ENCODE assay signal across 2 cellular contexts in the genomic region with DNA sequence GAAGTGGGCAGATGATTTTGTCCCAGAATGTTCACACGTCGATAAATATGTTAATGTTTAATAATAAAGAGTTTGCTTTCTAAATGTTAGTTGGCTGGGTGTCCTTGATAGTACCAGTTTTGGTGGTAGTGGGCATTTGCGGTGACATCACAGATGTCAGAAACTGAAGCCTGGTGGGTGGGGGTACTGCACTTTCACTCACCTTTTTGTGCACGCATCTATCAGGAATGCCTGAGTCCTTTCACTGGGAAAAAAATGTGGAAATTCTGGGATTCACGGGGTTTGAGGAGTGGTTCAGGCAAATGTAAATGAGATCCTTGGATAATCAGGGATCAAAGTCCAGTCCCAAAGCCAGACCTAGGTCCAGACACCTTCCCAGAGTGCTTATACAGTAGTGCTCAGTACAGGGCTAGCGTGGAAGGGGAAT.
TF ChIP-seq lines count a peak whose summit lies in the region.

No MANE protein-coding gene starts in this region.

TF ChIP-seq in SK-N-SH, 30 proteins besides CTCF, POLR2A, EP300 and RAD21 (continued from another document):
- TF ChIP-seq, protein P1, sequence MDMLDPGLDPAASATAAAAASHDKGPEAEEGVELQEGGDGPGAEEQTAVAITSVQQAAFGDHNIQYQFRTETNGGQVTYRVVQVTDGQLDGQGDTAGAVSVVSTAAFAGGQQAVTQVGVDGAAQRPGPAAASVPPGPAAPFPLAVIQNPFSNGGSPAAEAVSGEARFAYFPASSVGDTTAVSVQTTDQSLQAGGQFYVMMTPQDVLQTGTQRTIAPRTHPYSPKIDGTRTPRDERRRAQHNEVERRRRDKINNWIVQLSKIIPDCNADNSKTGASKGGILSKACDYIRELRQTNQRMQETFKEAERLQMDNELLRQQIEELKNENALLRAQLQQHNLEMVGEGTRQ (IDR thresholded peaks at IDR 0.05; ENCODE audit: borderline replicate concordance, low read depth, low read length) = no peak
- TF ChIP-seq, protein P2, sequence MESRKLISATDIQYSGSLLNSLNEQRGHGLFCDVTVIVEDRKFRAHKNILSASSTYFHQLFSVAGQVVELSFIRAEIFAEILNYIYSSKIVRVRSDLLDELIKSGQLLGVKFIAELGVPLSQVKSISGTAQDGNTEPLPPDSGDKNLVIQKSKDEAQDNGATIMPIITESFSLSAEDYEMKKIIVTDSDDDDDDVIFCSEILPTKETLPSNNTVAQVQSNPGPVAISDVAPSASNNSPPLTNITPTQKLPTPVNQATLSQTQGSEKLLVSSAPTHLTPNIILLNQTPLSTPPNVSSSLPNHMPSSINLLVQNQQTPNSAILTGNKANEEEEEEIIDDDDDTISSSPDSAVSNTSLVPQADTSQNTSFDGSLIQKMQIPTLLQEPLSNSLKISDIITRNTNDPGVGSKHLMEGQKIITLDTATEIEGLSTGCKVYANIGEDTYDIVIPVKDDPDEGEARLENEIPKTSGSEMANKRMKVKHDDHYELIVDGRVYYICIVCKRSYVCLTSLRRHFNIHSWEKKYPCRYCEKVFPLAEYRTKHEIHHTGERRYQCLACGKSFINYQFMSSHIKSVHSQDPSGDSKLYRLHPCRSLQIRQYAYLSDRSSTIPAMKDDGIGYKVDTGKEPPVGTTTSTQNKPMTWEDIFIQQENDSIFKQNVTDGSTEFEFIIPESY (IDR thresholded peaks at IDR 0.05; ENCODE audit: borderline replicate concordance, low read depth) = no peak
- TF ChIP-seq TEAD4 (IDR thresholded peaks at IDR 0.05; ENCODE audit: borderline replicate concordance, insufficient read depth) (no peak), MEF2A (IDR thresholded peaks at IDR 0.05; ENCODE audit: borderline replicate concordance, low read depth) (no peak), RCOR1 (IDR thresholded peaks at IDR 0.05; ENCODE audit: low read length) (no peak)
- TF ChIP-seq, protein P3, sequence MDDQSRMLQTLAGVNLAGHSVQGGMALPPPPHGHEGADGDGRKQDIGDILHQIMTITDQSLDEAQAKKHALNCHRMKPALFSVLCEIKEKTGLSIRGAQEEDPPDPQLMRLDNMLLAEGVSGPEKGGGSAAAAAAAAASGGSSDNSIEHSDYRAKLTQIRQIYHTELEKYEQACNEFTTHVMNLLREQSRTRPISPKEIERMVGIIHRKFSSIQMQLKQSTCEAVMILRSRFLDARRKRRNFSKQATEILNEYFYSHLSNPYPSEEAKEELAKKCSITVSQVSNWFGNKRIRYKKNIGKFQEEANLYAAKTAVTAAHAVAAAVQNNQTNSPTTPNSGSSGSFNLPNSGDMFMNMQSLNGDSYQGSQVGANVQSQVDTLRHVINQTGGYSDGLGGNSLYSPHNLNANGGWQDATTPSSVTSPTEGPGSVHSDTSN (IDR thresholded peaks at IDR 0.05) = no peak

TF ChIP-seq in SK-N-SH treated with all-trans-retinoic acid at 6 μM for 48 hours, 23 proteins besides CTCF, POLR2A, EP300 and RAD21 (continued from another document):
- TF ChIP-seq, protein P4, sequence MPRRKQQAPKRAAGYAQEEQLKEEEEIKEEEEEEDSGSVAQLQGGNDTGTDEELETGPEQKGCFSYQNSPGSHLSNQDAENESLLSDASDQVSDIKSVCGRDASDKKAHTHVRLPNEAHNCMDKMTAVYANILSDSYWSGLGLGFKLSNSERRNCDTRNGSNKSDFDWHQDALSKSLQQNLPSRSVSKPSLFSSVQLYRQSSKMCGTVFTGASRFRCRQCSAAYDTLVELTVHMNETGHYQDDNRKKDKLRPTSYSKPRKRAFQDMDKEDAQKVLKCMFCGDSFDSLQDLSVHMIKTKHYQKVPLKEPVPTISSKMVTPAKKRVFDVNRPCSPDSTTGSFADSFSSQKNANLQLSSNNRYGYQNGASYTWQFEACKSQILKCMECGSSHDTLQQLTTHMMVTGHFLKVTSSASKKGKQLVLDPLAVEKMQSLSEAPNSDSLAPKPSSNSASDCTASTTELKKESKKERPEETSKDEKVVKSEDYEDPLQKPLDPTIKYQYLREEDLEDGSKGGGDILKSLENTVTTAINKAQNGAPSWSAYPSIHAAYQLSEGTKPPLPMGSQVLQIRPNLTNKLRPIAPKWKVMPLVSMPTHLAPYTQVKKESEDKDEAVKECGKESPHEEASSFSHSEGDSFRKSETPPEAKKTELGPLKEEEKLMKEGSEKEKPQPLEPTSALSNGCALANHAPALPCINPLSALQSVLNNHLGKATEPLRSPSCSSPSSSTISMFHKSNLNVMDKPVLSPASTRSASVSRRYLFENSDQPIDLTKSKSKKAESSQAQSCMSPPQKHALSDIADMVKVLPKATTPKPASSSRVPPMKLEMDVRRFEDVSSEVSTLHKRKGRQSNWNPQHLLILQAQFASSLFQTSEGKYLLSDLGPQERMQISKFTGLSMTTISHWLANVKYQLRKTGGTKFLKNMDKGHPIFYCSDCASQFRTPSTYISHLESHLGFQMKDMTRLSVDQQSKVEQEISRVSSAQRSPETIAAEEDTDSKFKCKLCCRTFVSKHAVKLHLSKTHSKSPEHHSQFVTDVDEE (CRISPR knock-in tag; IDR thresholded peaks at IDR 0.05) = no peak
- TF ChIP-seq ZFP3 (CRISPR knock-in tag; IDR thresholded peaks at IDR 0.05) (no peak), SNAI2 (CRISPR knock-in tag; IDR thresholded peaks at IDR 0.05) (no peak), ZNF565 (CRISPR knock-in tag; conservative IDR thresholded peaks at IDR 0.05; ENCODE audit: low read depth) (no peak), ZFP30 (CRISPR knock-in tag; IDR thresholded peaks at IDR 0.05) (no peak), TCF4 (CRISPR knock-in tag; IDR thresholded peaks at IDR 0.05; ENCODE audit: borderline replicate concordance) (no peak), PPARA (CRISPR knock-in tag; IDR thresholded peaks at IDR 0.05; ENCODE audit: borderline replicate concordance) (no peak)
- TF ChIP-seq, protein P5, sequence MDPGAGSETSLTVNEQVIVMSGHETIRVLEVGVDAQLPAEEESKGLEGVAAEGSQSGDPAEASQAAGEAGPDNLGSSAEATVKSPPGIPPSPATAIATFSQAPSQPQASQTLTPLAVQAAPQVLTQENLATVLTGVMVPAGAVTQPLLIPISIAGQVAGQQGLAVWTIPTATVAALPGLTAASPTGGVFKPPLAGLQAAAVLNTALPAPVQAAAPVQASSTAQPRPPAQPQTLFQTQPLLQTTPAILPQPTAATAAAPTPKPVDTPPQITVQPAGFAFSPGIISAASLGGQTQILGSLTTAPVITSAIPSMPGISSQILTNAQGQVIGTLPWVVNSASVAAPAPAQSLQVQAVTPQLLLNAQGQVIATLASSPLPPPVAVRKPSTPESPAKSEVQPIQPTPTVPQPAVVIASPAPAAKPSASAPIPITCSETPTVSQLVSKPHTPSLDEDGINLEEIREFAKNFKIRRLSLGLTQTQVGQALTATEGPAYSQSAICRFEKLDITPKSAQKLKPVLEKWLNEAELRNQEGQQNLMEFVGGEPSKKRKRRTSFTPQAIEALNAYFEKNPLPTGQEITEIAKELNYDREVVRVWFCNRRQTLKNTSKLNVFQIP (CRISPR knock-in tag; IDR thresholded peaks at IDR 0.05; ENCODE audit: borderline replicate concordance, low read depth) = no peak
TF ChIP-seq in SK-N-SH treated with all-trans-retinoic acid at 6 μM for 48 hours: peak in this region for 0.
